11 cellular contexts compared by ENCODE assay signal in genomic region chr4:180150818-180151217, GRCh38.
DNase-seq lines count a peak whose midpoint lies in the region; ATAC-seq and TF ChIP-seq lines count a peak whose summit lies in the region.
"Had no signal": no experiment of that assay in that cellular context is flagged by ENCODE, and none has a peak within 500 bp of the region (broad histone marks: within the 10 kb centered on the region; RNA-seq: fewer than 3 reads in every experiment).

No MANE protein-coding gene starts in this region.

- no peak overlapping the region for H3K4me2 ChIP-seq in PC-9

- H3K79me2 ChIP-seq in PC-9 (ENCODE audit: low read depth), result no peaks in the 10 kb centered on the region

- no peaks in the 10 kb centered on the region for H3K9me3 ChIP-seq in HEK293 (ENCODE audit: control insufficient read depth, insufficient read depth, low read depth, low read length)
- no peaks in the 10 kb centered on the region for H3K9me3 ChIP-seq in PC-9 (ENCODE audit: insufficient read depth, low read depth)

- peak; percentile 19 for TF ChIP-seq CTCF in AG09319 (IDR thresholded peaks at IDR 0.05; ENCODE audit: low read depth, low read length)
- TF ChIP-seq CTCF in HEK293 (tag by site-specific recombination; IDR thresholded peaks at IDR 0.05), result no peak
- peak; percentile 58 for TF ChIP-seq CTCF in PC-9 (conservative IDR thresholded peaks at IDR 0.05)

- DNase-seq in AG09319 (ENCODE audit: extremely low read depth, low read depth) (no peak), PC-9 (no peak), fibroblast of peridontal ligament (ENCODE audit: extremely low read depth) (peak; percentile 49), AG08396 (ENCODE audit: low spot score) (no peak)
- DNase-seq: caudate nucleus, NCI-H510A treated with DMSO at 0.1 percent for 48 hours had no signal

- no peak overlapping the region for H3K27ac ChIP-seq in HEK293 (ENCODE audit: extremely low read depth, low read depth, low read length)
- no peak overlapping the region for H3K27ac ChIP-seq in PC-9

- H2AFZ ChIP-seq in PC-9, result no peak overlapping the region

- no peak overlapping the region for H3K4me3 ChIP-seq in HEK293 (ENCODE audit: low read depth, low read length)
- H3K4me3 ChIP-seq in PC-9, result no peak overlapping the region

- H3K27me3 ChIP-seq in PC-9 (ENCODE audit: insufficient read depth, low read depth), result no peaks in the 10 kb centered on the region

- H3K4me3 Mint-ChIP-seq in stimulated activated memory B cell treated with anti-CD40 and anti-IgM and Interleukin-4, amounts not matched to agents 10 μg/mL and 1 μg/mL and 100 μg/mL, for 72 hours, result no peak overlapping the region
- H3K4me3 Mint-ChIP-seq: stimulated activated effector memory CD8-positive, alpha-beta T cell treated with anti-CD3 and anti-CD28 coated beads, Interleukin-12 subunit alpha, Interleukin-12 subunit beta, amount 100 ng/mL, for 72 hours had no signal

- H3K27me3 Mint-ChIP-seq in stimulated activated memory B cell treated with anti-CD40 and anti-IgM and Interleukin-4, amounts not matched to agents 10 μg/mL and 1 μg/mL and 100 μg/mL, for 72 hours, result no peaks in the 10 kb centered on the region

- no peaks in the 10 kb centered on the region for H4K20me1 ChIP-seq in PC-9 (ENCODE audit: insufficient read depth)

- intact Hi-C loops in PC-9 (cut with micrococcal nuclease; ENCODE audit: unreplicated experiment), result no loop called here

- H3F3A ChIP-seq in PC-9 (ENCODE audit: insufficient read depth, low read depth), result no peaks in the 10 kb centered on the region

- H3K4me1 ChIP-seq in HEK293 (ENCODE audit: control insufficient read depth, insufficient read depth, low read length) (no peaks in the 10 kb centered on the region), PC-9 (replicated peaks; ENCODE audit: insufficient read depth) (no peaks in the 10 kb centered on the region)

- H3K9me2 ChIP-seq in PC-9 (ENCODE audit: insufficient read depth), result no peaks in the 10 kb centered on the region

- peaks cover 3% of the 10 kb centered on the region for H3K9me3 Mint-ChIP-seq in stimulated activated memory B cell treated with anti-CD40 and anti-IgM and Interleukin-4, amounts not matched to agents 10 μg/mL and 1 μg/mL and 100 μg/mL, for 72 hours

- no TSS peak for BruUV-seq in PC-9 (replicated peaks; lab: Mats Ljungman, UMichigan)

- H3K36me3 ChIP-seq in HEK293 (ENCODE audit: control insufficient read depth in 2 of 2, insufficient read depth in 1 of 2, low read length in 2 of 2) (no peaks in the 10 kb centered on the region), PC-9 (ENCODE audit: low read depth) (no peaks in the 10 kb centered on the region)

- no peaks in the 10 kb centered on the region for H3K36me3 Mint-ChIP-seq in stimulated activated memory B cell treated with anti-CD40 and anti-IgM and Interleukin-4, amounts not matched to agents 10 μg/mL and 1 μg/mL and 100 μg/mL, for 72 hours
- H3K36me3 Mint-ChIP-seq: stimulated activated effector memory CD8-positive, alpha-beta T cell treated with anti-CD3 and anti-CD28 coated beads, Interleukin-12 subunit alpha, Interleukin-12 subunit beta, amount 100 ng/mL, for 72 hours had no signal

- H3K27ac Mint-ChIP-seq in stimulated activated memory B cell treated with anti-CD40 and anti-IgM and Interleukin-4, amounts not matched to agents 10 μg/mL and 1 μg/mL and 100 μg/mL, for 72 hours, result no peak overlapping the region
- H3K27ac Mint-ChIP-seq: stimulated activated effector memory CD8-positive, alpha-beta T cell treated with anti-CD3 and anti-CD28 coated beads, Interleukin-12 subunit alpha, Interleukin-12 subunit beta, amount 100 ng/mL, for 72 hours had no signal

- no peak for ATAC-seq in GM21529 (IDR thresholded peaks at IDR 0.05; ENCODE audit: unreplicated experiment)
- no peak for ATAC-seq in HG03571 (IDR thresholded peaks at IDR 0.05; ENCODE audit: unreplicated experiment)
- no peak for ATAC-seq in stimulated activated memory B cell treated with anti-CD40 and anti-IgM and Interleukin-4, amounts not matched to agents 10 μg/mL and 1 μg/mL and 100 μg/mL, for 72 hours
- ATAC-seq: stimulated activated effector memory CD8-positive, alpha-beta T cell treated with anti-CD3 and anti-CD28 coated beads, Interleukin-12 subunit alpha, Interleukin-12 subunit beta, amount 100 ng/mL, for 72 hours had no signal

- CTCF ChIA-PET in HEK293 (lab: Yijun Ruan, JAX), result interaction anchor here (0.6 to 1.2 kb wide), 3 partner anchors 19 to 464 kb away, joined by 3 to 4 read pairs (median 3); no protein-coding TSS in a partner anchor
- CTCF ChIA-PET in PC-9 (lab: Charles Lee), result no interaction called here

- POLR2A ChIA-PET in HEK293 (lab: Yijun Ruan, JAX) (no interaction called here), PC-9 (lab: Charles Lee; ENCODE audit: unreplicated experiment) (no interaction called here)

- no peaks in the 10 kb centered on the region for H3K4me1 Mint-ChIP-seq in stimulated activated memory B cell treated with anti-CD40 and anti-IgM and Interleukin-4, amounts not matched to agents 10 μg/mL and 1 μg/mL and 100 μg/mL, for 72 hours
- H3K4me1 Mint-ChIP-seq: stimulated activated effector memory CD8-positive, alpha-beta T cell treated with anti-CD3 and anti-CD28 coated beads, Interleukin-12 subunit alpha, Interleukin-12 subunit beta, amount 100 ng/mL, for 72 hours had no signal

TF ChIP-seq in HEK293, 187 proteins besides CTCF, POLR2A, EP300 and RAD21:
- TF ChIP-seq ZNF654 (tag by site-specific recombination; IDR thresholded peaks at IDR 0.05; ENCODE audit: low read depth), result peak; percentile 22
- TF ChIP-seq ZNF391 (tag by site-specific recombination; IDR thresholded peaks at IDR 0.05; ENCODE audit: borderline replicate concordance, low read depth), result no peak
TF ChIP-seq in HEK293: peak in this region for 1.
